2 cellular contexts compared by ENCODE assay signal in the genomic region with DNA sequence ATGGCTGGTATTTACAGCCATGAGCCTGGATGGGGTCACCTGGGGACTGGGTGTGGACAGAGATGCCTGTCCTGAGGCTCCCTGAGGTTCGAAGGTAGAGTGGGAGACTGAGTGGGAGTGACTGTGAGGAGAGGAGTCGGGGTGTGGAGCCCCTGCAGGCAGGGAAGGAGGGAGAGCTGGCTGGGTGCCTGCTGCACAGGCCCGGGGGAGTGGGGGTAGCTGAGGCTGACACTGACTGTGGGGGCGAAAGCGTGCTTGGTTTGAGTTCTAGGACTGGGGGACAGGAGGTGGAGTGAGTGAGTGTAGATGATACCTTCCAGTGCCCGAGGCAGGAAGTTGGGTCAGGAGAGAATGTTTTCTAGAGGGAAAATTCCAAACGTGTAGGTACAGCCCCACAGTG.
TF ChIP-seq lines count a peak whose summit lies in the region.

No MANE protein-coding gene starts in this region.

TF ChIP-seq in A549, 52 proteins besides CTCF, POLR2A, EP300 and RAD21:
- no peak for TF ChIP-seq PHF8 (IDR thresholded peaks at IDR 0.05; ENCODE audit: borderline replicate concordance, low read depth)
- TF ChIP-seq EHF (CRISPR knock-in tag; IDR thresholded peaks at IDR 0.05) = no peak
- no peak for TF ChIP-seq ZNF302 (CRISPR knock-in tag; IDR thresholded peaks at IDR 0.05)
- no peak for TF ChIP-seq CBX8 (IDR thresholded peaks at IDR 0.05)
- TF ChIP-seq CHD4 (IDR thresholded peaks at IDR 0.05; ENCODE audit: borderline replicate concordance) = no peak
- TF ChIP-seq, protein P1, sequence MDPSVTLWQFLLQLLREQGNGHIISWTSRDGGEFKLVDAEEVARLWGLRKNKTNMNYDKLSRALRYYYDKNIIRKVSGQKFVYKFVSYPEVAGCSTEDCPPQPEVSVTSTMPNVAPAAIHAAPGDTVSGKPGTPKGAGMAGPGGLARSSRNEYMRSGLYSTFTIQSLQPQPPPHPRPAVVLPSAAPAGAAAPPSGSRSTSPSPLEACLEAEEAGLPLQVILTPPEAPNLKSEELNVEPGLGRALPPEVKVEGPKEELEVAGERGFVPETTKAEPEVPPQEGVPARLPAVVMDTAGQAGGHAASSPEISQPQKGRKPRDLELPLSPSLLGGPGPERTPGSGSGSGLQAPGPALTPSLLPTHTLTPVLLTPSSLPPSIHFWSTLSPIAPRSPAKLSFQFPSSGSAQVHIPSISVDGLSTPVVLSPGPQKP (IDR thresholded peaks at IDR 0.05; ENCODE audit: low read depth, low read length) = no peak
- no peak for TF ChIP-seq MYC (IDR thresholded peaks at IDR 0.05; ENCODE audit: borderline replicate concordance, low read length)

TF ChIP-seq in K562, 482 proteins besides CTCF, POLR2A, EP300 and RAD21:
- TF ChIP-seq GTF2E2 (tag; IDR thresholded peaks at IDR 0.05) = no peak
- peak; percentile 30; the same call in 1 of the 2 replicates for TF ChIP-seq NFIC (IDR thresholded peaks at IDR 0.05)
- TF ChIP-seq, protein P2, sequence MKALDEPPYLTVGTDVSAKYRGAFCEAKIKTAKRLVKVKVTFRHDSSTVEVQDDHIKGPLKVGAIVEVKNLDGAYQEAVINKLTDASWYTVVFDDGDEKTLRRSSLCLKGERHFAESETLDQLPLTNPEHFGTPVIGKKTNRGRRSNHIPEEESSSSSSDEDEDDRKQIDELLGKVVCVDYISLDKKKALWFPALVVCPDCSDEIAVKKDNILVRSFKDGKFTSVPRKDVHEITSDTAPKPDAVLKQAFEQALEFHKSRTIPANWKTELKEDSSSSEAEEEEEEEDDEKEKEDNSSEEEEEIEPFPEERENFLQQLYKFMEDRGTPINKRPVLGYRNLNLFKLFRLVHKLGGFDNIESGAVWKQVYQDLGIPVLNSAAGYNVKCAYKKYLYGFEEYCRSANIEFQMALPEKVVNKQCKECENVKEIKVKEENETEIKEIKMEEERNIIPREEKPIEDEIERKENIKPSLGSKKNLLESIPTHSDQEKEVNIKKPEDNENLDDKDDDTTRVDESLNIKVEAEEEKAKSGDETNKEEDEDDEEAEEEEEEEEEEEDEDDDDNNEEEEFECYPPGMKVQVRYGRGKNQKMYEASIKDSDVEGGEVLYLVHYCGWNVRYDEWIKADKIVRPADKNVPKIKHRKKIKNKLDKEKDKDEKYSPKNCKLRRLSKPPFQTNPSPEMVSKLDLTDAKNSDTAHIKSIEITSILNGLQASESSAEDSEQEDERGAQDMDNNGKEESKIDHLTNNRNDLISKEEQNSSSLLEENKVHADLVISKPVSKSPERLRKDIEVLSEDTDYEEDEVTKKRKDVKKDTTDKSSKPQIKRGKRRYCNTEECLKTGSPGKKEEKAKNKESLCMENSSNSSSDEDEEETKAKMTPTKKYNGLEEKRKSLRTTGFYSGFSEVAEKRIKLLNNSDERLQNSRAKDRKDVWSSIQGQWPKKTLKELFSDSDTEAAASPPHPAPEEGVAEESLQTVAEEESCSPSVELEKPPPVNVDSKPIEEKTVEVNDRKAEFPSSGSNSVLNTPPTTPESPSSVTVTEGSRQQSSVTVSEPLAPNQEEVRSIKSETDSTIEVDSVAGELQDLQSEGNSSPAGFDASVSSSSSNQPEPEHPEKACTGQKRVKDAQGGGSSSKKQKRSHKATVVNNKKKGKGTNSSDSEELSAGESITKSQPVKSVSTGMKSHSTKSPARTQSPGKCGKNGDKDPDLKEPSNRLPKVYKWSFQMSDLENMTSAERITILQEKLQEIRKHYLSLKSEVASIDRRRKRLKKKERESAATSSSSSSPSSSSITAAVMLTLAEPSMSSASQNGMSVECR (CRISPR knock-in tag; IDR thresholded peaks at IDR 0.05) = 0 out of 2 replicates have a peak, but pooled peaks have one; percentile 4
- peak; percentile 72 for TF ChIP-seq EGR1 (conservative IDR thresholded peaks at IDR 0.05)
